ENCODE assay signal across 8 cellular contexts in the genomic region with DNA sequence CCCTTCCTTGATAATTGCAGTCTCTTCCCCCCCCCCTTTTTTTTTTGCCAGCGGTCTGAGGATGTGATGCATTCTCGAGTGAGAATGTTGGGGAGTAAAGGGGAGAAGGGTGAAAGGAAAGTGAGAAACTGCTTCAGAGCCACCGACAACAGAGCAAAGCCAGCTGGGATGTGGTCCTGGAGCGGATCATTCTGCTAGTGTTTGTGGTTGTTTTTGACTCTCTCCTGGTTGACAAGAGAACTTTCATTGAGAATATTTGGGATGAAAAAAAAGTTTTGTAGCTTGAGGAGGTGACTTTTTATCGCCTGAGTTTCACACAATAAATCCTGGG. TPM values are rescaled to one million over a fixed set of nuclear protein-coding genes. Genes with fewer than 3 reads are reported as not detected.
DNase-seq lines count a peak whose midpoint lies in the region; ATAC-seq, FAIRE-seq and TF ChIP-seq lines count a peak whose summit lies in the region.

No MANE protein-coding gene starts in this region.

- peak overlapping the region in 1 of 2 donors; percentile 77 for H3K9ac ChIP-seq in liver (ENCODE audit: low read depth in 1 of 2, low read length in 2 of 2)

- H3K4me1 ChIP-seq in liver (ENCODE audit: control insufficient read depth in 4 of 4, insufficient read depth in 4 of 4, low read length in 3 of 4), result peaks cover 0 to 12% (median 10%) of the 10 kb centered on the region in 4 donors

- peaks cover 14% of the 10 kb centered on the region for H3K4me1 Mint-ChIP-seq in activated naive CD4-positive, alpha-beta T cell treated with anti-CD3 and anti-CD28 coated beads, Interleukin-2, amount 50 U/mL, for 24 hours
- H3K4me1 Mint-ChIP-seq in activated naive CD8-positive, alpha-beta T cell treated with anti-CD3 and anti-CD28 coated beads, Interleukin-2, amount 50 U/mL, for 24 hours, result peaks cover 13% of the 10 kb centered on the region
- H3K4me1 Mint-ChIP-seq in type B pancreatic cell (ENCODE audit: unreplicated experiment), result peaks cover 23% of the 10 kb centered on the region

- H3K4me3 Mint-ChIP-seq in activated naive CD4-positive, alpha-beta T cell treated with anti-CD3 and anti-CD28 coated beads, Interleukin-2, amount 50 U/mL, for 24 hours, result peak overlapping the region; percentile 97
- H3K4me3 Mint-ChIP-seq in activated naive CD8-positive, alpha-beta T cell treated with anti-CD3 and anti-CD28 coated beads, Interleukin-2, amount 50 U/mL, for 24 hours, result peak overlapping the region; percentile 89
- H3K4me3 Mint-ChIP-seq in type B pancreatic cell, result peak overlapping the region; percentile 99

- no peaks in the 10 kb centered on the region for H3K36me3 ChIP-seq in liver (ENCODE audit: control insufficient read depth in 4 of 4, insufficient read depth in 3 of 4, low read depth in 1 of 4, low read length in 3 of 4)

- H3K36me3 Mint-ChIP-seq in activated naive CD4-positive, alpha-beta T cell treated with anti-CD3 and anti-CD28 coated beads, Interleukin-2, amount 50 U/mL, for 24 hours, result no peaks in the 10 kb centered on the region
- H3K36me3 Mint-ChIP-seq in activated naive CD8-positive, alpha-beta T cell treated with anti-CD3 and anti-CD28 coated beads, Interleukin-2, amount 50 U/mL, for 24 hours (ENCODE audit: low read depth), result no peaks in the 10 kb centered on the region
- no peaks in the 10 kb centered on the region for H3K36me3 Mint-ChIP-seq in type B pancreatic cell

- H3K9me3 ChIP-seq in liver (ENCODE audit: control insufficient read depth in 4 of 4, low read length in 3 of 4), result no peaks in the 10 kb centered on the region

- no peak for TF ChIP-seq RAD21 in liver (IDR thresholded peaks at IDR 0.05)

- no peaks in the 10 kb centered on the region for H3K27me3 Mint-ChIP-seq in activated naive CD4-positive, alpha-beta T cell treated with anti-CD3 and anti-CD28 coated beads, Interleukin-2, amount 50 U/mL, for 24 hours
- no peaks in the 10 kb centered on the region for H3K27me3 Mint-ChIP-seq in activated naive CD8-positive, alpha-beta T cell treated with anti-CD3 and anti-CD28 coated beads, Interleukin-2, amount 50 U/mL, for 24 hours
- no peaks in the 10 kb centered on the region for H3K27me3 Mint-ChIP-seq in type B pancreatic cell

- no peaks in the 10 kb centered on the region for H3K9me3 Mint-ChIP-seq in activated naive CD4-positive, alpha-beta T cell treated with anti-CD3 and anti-CD28 coated beads, Interleukin-2, amount 50 U/mL, for 24 hours
- H3K9me3 Mint-ChIP-seq in activated naive CD8-positive, alpha-beta T cell treated with anti-CD3 and anti-CD28 coated beads, Interleukin-2, amount 50 U/mL, for 24 hours, result no peaks in the 10 kb centered on the region
- H3K9me3 Mint-ChIP-seq in type B pancreatic cell, result no peaks in the 10 kb centered on the region

- WGBS in liver, result 21% methylated on average over 5 of the region's 5 CpGs

- no peak for DNase-seq in activated naive CD4-positive, alpha-beta T cell (lab: John Stamatoyannopoulos, UW)
- DNase-seq in activated naive CD8-positive, alpha-beta T cell treated with anti-CD3 and anti-CD28 coated beads, Interleukin-2, amount 50 U/mL, for 24 hours, result no peak
- DNase-seq in type B pancreatic cell (ENCODE audit: extremely low spot score, unreplicated experiment) (no peak), GM12891 (ENCODE audit: insufficient read length, low spot score) (no peak), activated gamma-delta T cell (lab: John Stamatoyannopoulos, UW) (no peak)
- DNase-seq in stimulated activated CD4-positive, alpha-beta T cell treated with anti-CD3 and anti-CD28 coated beads, Interleukin-15, amount 100 ng/mL, for 24 hours, result no peak

- H3K27ac Mint-ChIP-seq in activated naive CD4-positive, alpha-beta T cell treated with anti-CD3 and anti-CD28 coated beads, Interleukin-2, amount 50 U/mL, for 24 hours, result peak overlapping the region; percentile 86
- peak overlapping the region; percentile 86 for H3K27ac Mint-ChIP-seq in activated naive CD8-positive, alpha-beta T cell treated with anti-CD3 and anti-CD28 coated beads, Interleukin-2, amount 50 U/mL, for 24 hours
- H3K27ac Mint-ChIP-seq in type B pancreatic cell, result peak overlapping the region; percentile 96

- no peak for FAIRE-seq in GM12891 (lab: Jason Lieb, UNC)

- peak overlapping the region; percentile 75 to 96 (median 85) for H3K4me3 ChIP-seq in liver (ENCODE audit: low read depth in 1 of 3, low read length in 3 of 3)

- no peaks in the 10 kb centered on the region for H3K27me3 ChIP-seq in liver (ENCODE audit: control insufficient read depth in 4 of 4, insufficient read depth in 4 of 4, low read length in 3 of 4)

- TF ChIP-seq POLR2A in GM12891 (IDR thresholded peaks at IDR 0.05; ENCODE audit: low read depth, low read length), result no peak

- TF ChIP-seq CTCF in liver (IDR thresholded peaks at IDR 0.05; ENCODE audit: low read depth, low read length, missing input control), result no peak
- TF ChIP-seq CTCF in type B pancreatic cell (conservative IDR thresholded peaks at IDR 0.05), result no peak

- H3K27ac ChIP-seq in liver (ENCODE audit: low read depth in 1 of 2, low read length in 2 of 2), result peak overlapping the region in 1 of 2 donors; percentile 97

- no peak for ATAC-seq in activated naive CD8-positive, alpha-beta T cell treated with anti-CD3 and anti-CD28 coated beads, Interleukin-2, amount 50 U/mL, for 24 hours

TF ChIP-seq in liver, 16 proteins besides CTCF, POLR2A, EP300 and RAD21 (continues in another document):
- TF ChIP-seq FOXA1 (IDR thresholded peaks at IDR 0.05) (no peak), HNF4G (IDR thresholded peaks at IDR 0.05) (no peak), FOXA2 (IDR thresholded peaks at IDR 0.05) (no peak), JUND (IDR thresholded peaks at IDR 0.05) (no peak), EGR1 (IDR thresholded peaks at IDR 0.05; ENCODE audit: low read depth in 2 of 2) (no peak), MAX (IDR thresholded peaks at IDR 0.05) (no peak)
- TF ChIP-seq, protein P1, sequence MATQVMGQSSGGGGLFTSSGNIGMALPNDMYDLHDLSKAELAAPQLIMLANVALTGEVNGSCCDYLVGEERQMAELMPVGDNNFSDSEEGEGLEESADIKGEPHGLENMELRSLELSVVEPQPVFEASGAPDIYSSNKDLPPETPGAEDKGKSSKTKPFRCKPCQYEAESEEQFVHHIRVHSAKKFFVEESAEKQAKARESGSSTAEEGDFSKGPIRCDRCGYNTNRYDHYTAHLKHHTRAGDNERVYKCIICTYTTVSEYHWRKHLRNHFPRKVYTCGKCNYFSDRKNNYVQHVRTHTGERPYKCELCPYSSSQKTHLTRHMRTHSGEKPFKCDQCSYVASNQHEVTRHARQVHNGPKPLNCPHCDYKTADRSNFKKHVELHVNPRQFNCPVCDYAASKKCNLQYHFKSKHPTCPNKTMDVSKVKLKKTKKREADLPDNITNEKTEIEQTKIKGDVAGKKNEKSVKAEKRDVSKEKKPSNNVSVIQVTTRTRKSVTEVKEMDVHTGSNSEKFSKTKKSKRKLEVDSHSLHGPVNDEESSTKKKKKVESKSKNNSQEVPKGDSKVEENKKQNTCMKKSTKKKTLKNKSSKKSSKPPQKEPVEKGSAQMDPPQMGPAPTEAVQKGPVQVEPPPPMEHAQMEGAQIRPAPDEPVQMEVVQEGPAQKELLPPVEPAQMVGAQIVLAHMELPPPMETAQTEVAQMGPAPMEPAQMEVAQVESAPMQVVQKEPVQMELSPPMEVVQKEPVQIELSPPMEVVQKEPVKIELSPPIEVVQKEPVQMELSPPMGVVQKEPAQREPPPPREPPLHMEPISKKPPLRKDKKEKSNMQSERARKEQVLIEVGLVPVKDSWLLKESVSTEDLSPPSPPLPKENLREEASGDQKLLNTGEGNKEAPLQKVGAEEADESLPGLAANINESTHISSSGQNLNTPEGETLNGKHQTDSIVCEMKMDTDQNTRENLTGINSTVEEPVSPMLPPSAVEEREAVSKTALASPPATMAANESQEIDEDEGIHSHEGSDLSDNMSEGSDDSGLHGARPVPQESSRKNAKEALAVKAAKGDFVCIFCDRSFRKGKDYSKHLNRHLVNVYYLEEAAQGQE (IDR thresholded peaks at IDR 0.05), result no peak

TF ChIP-seq in GM12891, 5 proteins besides CTCF, POLR2A, EP300 and RAD21:
- TF ChIP-seq POLR2AphosphoS5 (IDR thresholded peaks at IDR 0.05; ENCODE audit: low read depth, low read length) (no peak), TAF1 (IDR thresholded peaks at IDR 0.05; ENCODE audit: low read depth, low read length) (no peak), PAX5 (IDR thresholded peaks at IDR 0.05; ENCODE audit: insufficient read depth, low read length, severe bottlenecking) (no peak), SPI1 (IDR thresholded peaks at IDR 0.05; ENCODE audit: low read depth, low read length) (no peak), POU2F2 (IDR thresholded peaks at IDR 0.05; ENCODE audit: low read depth, low read length) (no peak)

RNA-seq across cellular contexts. Expression of gene NF1, which starts 1.3 kb away (rescaled TPM):
- total RNA-seq in liver, result 10 to 100 TPM; 18.5 to 42.6 TPM
- polyA plus RNA-seq in liver, result 1 to 10 TPM; 4.6 to 8.4 TPM
- 62.6 and 69.9 TPM in 2 replicates for total RNA-seq in type B pancreatic cell (ENCODE audit: low replicate concordance)
- 6.9 TPM for polyA plus RNA-seq in GM12891 (2012; ENCODE audit: low read depth, missing spikeins)
